In the genomic region with DNA sequence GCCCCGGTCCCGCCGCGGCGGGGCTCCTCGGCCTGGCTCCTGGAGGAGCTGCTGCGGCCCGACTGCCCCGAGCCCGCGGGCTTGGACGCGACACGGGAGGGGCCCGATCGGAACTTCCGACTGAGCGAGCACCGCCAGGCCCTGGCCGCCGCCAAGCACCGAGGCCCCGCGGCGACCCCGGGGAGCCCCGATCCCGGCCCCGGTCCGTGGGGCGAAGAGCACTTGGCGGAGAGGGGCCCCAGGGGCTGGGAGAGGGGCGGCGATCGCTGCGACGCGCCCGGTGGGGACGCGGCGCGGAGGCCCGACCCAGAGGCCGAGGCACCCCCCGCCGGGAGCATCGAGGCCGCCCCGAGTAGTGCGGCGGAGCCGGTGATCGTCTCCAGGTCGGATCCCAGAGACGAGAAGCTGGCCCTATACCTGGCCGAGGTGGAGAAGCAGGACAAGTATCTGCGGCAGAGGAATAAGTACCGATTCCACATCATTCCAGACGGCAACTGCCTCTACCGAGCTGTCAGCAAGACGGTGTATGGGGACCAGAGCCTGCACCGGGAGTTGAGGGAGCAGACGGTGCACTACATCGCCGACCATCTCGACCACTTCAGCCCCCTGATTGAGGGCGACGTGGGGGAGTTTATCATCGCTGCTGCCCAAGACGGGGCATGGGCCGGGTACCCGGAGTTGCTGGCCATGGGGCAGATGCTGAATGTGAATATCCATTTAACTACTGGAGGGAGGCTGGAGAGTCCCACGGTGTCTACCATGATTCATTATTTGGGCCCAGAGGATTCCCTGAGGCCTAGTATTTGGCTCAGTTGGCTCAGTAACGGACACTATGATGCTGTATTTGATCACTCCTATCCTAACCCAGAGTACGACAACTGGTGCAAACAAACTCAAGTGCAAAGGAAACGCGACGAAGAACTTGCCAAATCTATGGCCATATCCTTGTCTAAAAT, we compare ENCODE assay signal across 8 cellular contexts. TPM values are rescaled to one million over a fixed set of nuclear protein-coding genes. Genes with fewer than 3 reads are reported as not detected.
DNase-seq lines count a peak whose midpoint lies in the region; ATAC-seq, FAIRE-seq and TF ChIP-seq lines count a peak whose summit lies in the region.

No MANE protein-coding gene starts in this region.

- H3K4me3 Mint-ChIP-seq in T-helper 2 cell treated with Interferon-gamma antibody and Interleukin-4, amounts not matched to agents 5 μg/mL and 100 μg/mL, for 36 hours = peak overlapping the region; percentile 92

- dilution Hi-C loops in keratinocyte (cut with MboI; ENCODE audit: extremely low pct_ligation_motif_present, low sequenced_read_pairs) = no loop called here

- H3K36me3 ChIP-seq in ACC112 (ENCODE audit: insufficient read depth, low read length) = no peaks in the 10 kb centered on the region
- no peaks in the 10 kb centered on the region for H3K36me3 ChIP-seq in breast epithelium
- no peaks in the 10 kb centered on the region for H3K36me3 ChIP-seq in keratinocyte (ENCODE audit: control insufficient read depth in 2 of 2, extremely low read depth in 1 of 2, insufficient read depth in 2 of 2, low read length in 2 of 2)

- peak overlapping the region; percentile 94 for H3K4me2 ChIP-seq in keratinocyte (ENCODE audit: control insufficient read depth, extremely low read depth, insufficient read depth, low read depth, low read length)

- peak; percentile 83 for FAIRE-seq in keratinocyte (lab: Jason Lieb, UNC)

- ATAC-seq in GM19025 (IDR thresholded peaks at IDR 0.05; ENCODE audit: low read depth, unreplicated experiment) = peak; percentile 14
- peak; percentile 13 for ATAC-seq in HG03159 (IDR thresholded peaks at IDR 0.05; ENCODE audit: unreplicated experiment)

- peaks cover 31% of the 10 kb centered on the region for H3K36me3 Mint-ChIP-seq in T-helper 2 cell treated with Interferon-gamma antibody and Interleukin-4, amounts not matched to agents 5 μg/mL and 100 μg/mL, for 36 hours (ENCODE audit: low read depth)

- no peaks in the 10 kb centered on the region for H3K9me3 ChIP-seq in breast epithelium
- H3K9me3 ChIP-seq in keratinocyte (ENCODE audit: control insufficient read depth, low read depth, low read length) = no peaks in the 10 kb centered on the region

- no peaks in the 10 kb centered on the region for H3K27me3 ChIP-seq in ACC112 (ENCODE audit: insufficient read depth, low read length)
- no peaks in the 10 kb centered on the region for H3K27me3 ChIP-seq in breast epithelium
- no peaks in the 10 kb centered on the region for H3K27me3 ChIP-seq in keratinocyte (ENCODE audit: control insufficient read depth, extremely low read depth, insufficient read depth, low read length)

- intact Hi-C loops in breast epithelium (cut with DNase I; ENCODE audit: low total_unique reads) = no loop called here

- TF ChIP-seq CTCF in breast epithelium (IDR thresholded peaks at IDR 0.05) (no peak), keratinocyte (optimal IDR thresholded peaks at IDR 0.05 in 1 of 3, IDR thresholded peaks at IDR 0.05 in 1 of 3, conservative IDR thresholded peaks at IDR 0.05 in 1 of 3; ENCODE audit: extremely low read depth in 1 of 3, insufficient read depth in 2 of 3, low read length in 3 of 3) (no peak)

- peak; percentile 39 for DNase-seq in T-helper 2 cell treated with Interferon-gamma antibody and Interleukin-4, amounts not matched to agents 5 μg/mL and 100 μg/mL, for 36 hours (ENCODE audit: low spot score)
- DNase-seq in breast epithelium (ENCODE audit: low spot score in 2 of 2) = no peak
- no peak for DNase-seq in keratinocyte (ENCODE audit: low read depth, low spot score)
- DNase-seq in stimulated activated CD4-positive, alpha-beta T cell treated with anti-CD3 and anti-CD28 coated beads, Interleukin-12 subunit alpha, Interleukin-12 subunit beta, amount 100 ng/mL, for 24 hours (ENCODE audit: low read depth in 2 of 2) = peak; percentile 16 to 17
- no peak for DNase-seq in A172 (ENCODE audit: low spot score)

- peak overlapping the region; percentile 84 for H3K9ac ChIP-seq in keratinocyte (ENCODE audit: control insufficient read depth, extremely low read depth, insufficient read depth, low read length)

- no peaks in the 10 kb centered on the region for H3K27me3 Mint-ChIP-seq in T-helper 2 cell treated with Interferon-gamma antibody and Interleukin-4, amounts not matched to agents 5 μg/mL and 100 μg/mL, for 36 hours (ENCODE audit: low read depth)

- peak overlapping the region; percentile 81 for H3K27ac Mint-ChIP-seq in T-helper 2 cell treated with Interferon-gamma antibody and Interleukin-4, amounts not matched to agents 5 μg/mL and 100 μg/mL, for 36 hours

- peaks cover 3% of the 10 kb centered on the region for H3K9me1 ChIP-seq in keratinocyte (ENCODE audit: control insufficient read depth, extremely low read depth, insufficient read depth, low read length)

- peak overlapping the region; percentile 92 for H2AFZ ChIP-seq in ACC112 (ENCODE audit: low read length, unreplicated experiment)
- peak overlapping the region; percentile 89 for H2AFZ ChIP-seq in keratinocyte (ENCODE audit: control insufficient read depth, low read length)

- H3K9me3 Mint-ChIP-seq in T-helper 2 cell treated with Interferon-gamma antibody and Interleukin-4, amounts not matched to agents 5 μg/mL and 100 μg/mL, for 36 hours = no peaks in the 10 kb centered on the region

- peaks cover 16% of the 10 kb centered on the region for H3K79me2 ChIP-seq in ACC112 (ENCODE audit: control insufficient read depth, insufficient read depth, low read length, unreplicated experiment)
- H3K79me2 ChIP-seq in keratinocyte (ENCODE audit: control insufficient read depth, insufficient read depth, low read length) = peaks cover 22% of the 10 kb centered on the region

- peaks cover 35% of the 10 kb centered on the region for H3K4me1 Mint-ChIP-seq in T-helper 2 cell treated with Interferon-gamma antibody and Interleukin-4, amounts not matched to agents 5 μg/mL and 100 μg/mL, for 36 hours (ENCODE audit: low read depth)

- peak overlapping the region; percentile 44; the same call in 1 of the 2 replicates for H3K27ac ChIP-seq in ACC112 (ENCODE audit: low read depth, low read length)
- peak overlapping the region; percentile 97 for H3K27ac ChIP-seq in breast epithelium
- peak overlapping the region; percentile 84 for H3K27ac ChIP-seq in keratinocyte (ENCODE audit: control insufficient read depth, insufficient read depth, low read length)

- TF ChIP-seq POLR2A in breast epithelium (IDR thresholded peaks at IDR 0.05) = no peak

- no peaks in the 10 kb centered on the region for H4K20me1 ChIP-seq in keratinocyte (ENCODE audit: control insufficient read depth, extremely low read depth, insufficient read depth, low read length)

- peak overlapping the region; percentile 91 for H3K4me3 ChIP-seq in ACC112 (ENCODE audit: low read depth, low read length)
- H3K4me3 ChIP-seq in breast epithelium = peak overlapping the region; percentile 89 to 96 (median 92)
- peak overlapping the region; percentile 60 to 91 (median 78) for H3K4me3 ChIP-seq in keratinocyte (ENCODE audit: control insufficient read depth in 2 of 3, extremely low read depth in 1 of 3, insufficient read depth in 2 of 3, low read depth in 1 of 3, low read length in 3 of 3)

- H3K4me1 ChIP-seq in ACC112 (ENCODE audit: control insufficient read depth, insufficient read depth, low read length, unreplicated experiment) (peaks cover 16% of the 10 kb centered on the region), breast epithelium (no peaks in the 10 kb centered on the region), keratinocyte (ENCODE audit: control insufficient read depth, extremely low read depth, insufficient read depth, low read length) (peaks cover 30% of the 10 kb centered on the region)

RNA-seq across cellular contexts. Expression of a gene that starts 1.3 kb away (rescaled TPM):
- total RNA-seq in breast epithelium = 10 to 100 TPM in 2 of 3 donors, 1 to 10 TPM in 1; 8.8 to 20.2 (median 15.7) TPM
- polyA plus RNA-seq in keratinocyte = 2.8 to 5.8 TPM (median 4.7 TPM) in 3 replicates
- polyA plus RNA-seq in keratinocyte (2011; ENCODE audit: low read depth) = 12.0 TPM
- 2.8 and 3.7 TPM in 2 replicates for polyA plus RNA-seq in keratinocyte (2011; cell fraction: cytosol; rRNA removed)
- polyA plus RNA-seq in keratinocyte (2011; cell fraction: nucleus; rRNA removed) = 4.9 and 6.9 TPM in 2 replicates
- 4.1 and 38.2 TPM in 2 replicates for polyA plus RNA-seq in keratinocyte (2012; ENCODE audit: low replicate concordance)
- 3.6 to 6.9 TPM (median 4.2 TPM) in 3 replicates for polyA minus RNA-seq in keratinocyte
- polyA minus RNA-seq in keratinocyte (2011; cell fraction: cytosol; rRNA and poly(A)+ RNA removed) = 4.4 TPM
- polyA minus RNA-seq in keratinocyte (2011; cell fraction: nucleus; rRNA and poly(A)+ RNA removed) = 3.8 and 5.5 TPM in 2 replicates
- 2.3 and 4.7 TPM in 2 replicates for total RNA-seq in A172 (2014; rRNA removed; shearing (Covaris generic))

Comparison
In these comparisons a context has a peak if more than half of its experiments do, and no peak if none do; other contexts are left out.
1. H3K27ac ChIP-seq: peak in every context shown above with its lines; median percentile 97 in breast epithelium; 84 in keratinocyte; 44 in ACC112.
2. DNase-seq: peak in T-helper 2 cell treated with Interferon-gamma antibody and Interleukin-4, amounts not matched to agents 5 μg/mL and 100 μg/mL, for 36 hours (single experiment) and stimulated activated CD4-positive, alpha-beta T cell treated with anti-CD3 and anti-CD28 coated beads, Interleukin-12 subunit alpha, Interleukin-12 subunit beta, amount 100 ng/mL, for 24 hours (2 of 2); none in breast epithelium (0 of 2), keratinocyte (single experiment) and A172 (single experiment).
3. Peak in every context shown above with its lines, with median percentiles within 50 percentile points of each other: H3K4me3 ChIP-seq.